ENCODE assay signal across 25 cellular contexts in genomic region chr20:49409302-49409969, GRCh38.
"Had no signal": no experiment of that assay in that cellular context is flagged by ENCODE, and none has a peak within 500 bp of the region (broad histone marks: within the 10 kb centered on the region; RNA-seq: fewer than 3 reads in every experiment).

No MANE protein-coding gene starts in this region.

- H3K79me2 ChIP-seq: hepatocyte had no signal

- H3K36me3 ChIP-seq: gastrocnemius medialis, heart left ventricle, left lung, pancreas, right atrium auricular region, stomach, thyroid gland had no signal

- H3K27ac ChIP-seq: hepatocyte, left lung, pancreas, right atrium auricular region, thyroid gland had no signal

- H3K27me3 ChIP-seq: gastrocnemius medialis, hepatocyte, pancreas, right atrium auricular region, thyroid gland had no signal

- H2AFZ ChIP-seq: hepatocyte had no signal

- DNase-seq: cerebellar nuclear complex; cortex of kidney; effector memory CD8-positive, alpha-beta T cell; erythroblast; foreskin fibroblast; gastrocnemius medialis; heart left ventricle; kidney; left cardiac atrium; left lung; mesenchymal stem cell; midbrain; naive thymus-derived CD4-positive, alpha-beta T cell; occipital lobe; pancreas; stimulated activated CD4-positive, alpha-beta T cell treated with anti-CD3 and anti-CD28 coated beads, Interleukin-2, amount 100 ng/mL, for 24 hours; stimulated activated CD4-positive, alpha-beta T cell treated with anti-CD3 and anti-CD28 coated beads, Interleukin-4, amount 100 ng/mL, for 24 hours; stimulated activated naive CD4-positive, alpha-beta T cell treated with Interleukin-2 at 50 U/mL for 16 hours; stomach had no signal

- FAIRE-seq: endometrium, kidney, pancreas had no signal

- H3K4me2 ChIP-seq: hepatocyte had no signal

- H3K9me3 ChIP-seq: gastrocnemius medialis, heart left ventricle, left lung, pancreas, right atrium auricular region, stomach, thyroid gland had no signal

- ATAC-seq: effector memory CD8-positive, alpha-beta T cell; gastrocnemius medialis; heart left ventricle; left cardiac atrium; left lung; naive thymus-derived CD4-positive, alpha-beta T cell; pancreas; sciatic nerve; stimulated activated effector memory CD8-positive, alpha-beta T cell treated with anti-CD3 and anti-CD28 coated beads, Interleukin-12 subunit alpha, Interleukin-12 subunit beta, amount 100 ng/mL, for 72 hours had no signal

- H3K4me3 ChIP-seq: gastrocnemius medialis, heart left ventricle, hepatocyte, left lung, pancreas, right atrium auricular region, stomach, thyroid gland had no signal

- H3K4me1 ChIP-seq: left lung, pancreas, right atrium auricular region had no signal
